21 cellular contexts compared by ENCODE assay signal in the genomic region with DNA sequence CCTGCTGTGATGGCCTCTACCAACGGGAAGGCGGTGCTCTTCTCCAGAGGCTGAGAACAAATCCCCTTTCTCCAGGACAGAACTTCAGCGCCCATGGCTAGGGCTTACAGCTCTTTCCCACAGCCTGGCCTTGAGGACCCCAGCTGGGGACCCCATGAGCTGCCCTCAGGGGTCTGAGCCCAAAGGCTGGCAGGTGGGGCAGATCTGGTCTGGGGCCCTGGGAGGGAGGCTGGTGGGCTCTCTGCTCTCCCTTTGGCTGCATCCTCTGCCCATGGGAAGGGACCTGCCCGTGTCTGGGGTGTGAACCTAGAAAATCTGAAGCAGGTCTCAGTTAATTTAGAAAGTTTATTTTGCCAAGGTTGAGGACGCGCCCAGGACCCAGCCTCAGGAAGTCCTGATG.
"Had no signal": no experiment of that assay in that cellular context is flagged by ENCODE, and none has a peak within 500 bp of the region (broad histone marks: within the 10 kb centered on the region; RNA-seq: fewer than 3 reads in every experiment).

No MANE protein-coding gene starts in this region.

- H3K9me3 Mint-ChIP-seq: immature natural killer cell; naive thymus-derived CD8-positive, alpha-beta T cell; nephron progenitor cell; stimulated activated naive B cell treated with anti-CD40 and anti-IgM and Interleukin-4, amounts not matched to agents 10 μg/mL and 1 μg/mL and 100 μg/mL, for 72 hours; stimulated activated naive CD8-positive, alpha-beta T cell treated with anti-CD3 and anti-CD28 coated beads, Interleukin-15, Interleukin-2, amounts not matched to agents 100 ng/mL and 50 ng/mL, for 24 hours had no signal

- DNase-seq: cerebellar nuclear complex; effector CD4-positive, alpha-beta T cell; hypothalamus; immature natural killer cell; islet precursor cell; mammary epithelial cell; nephron progenitor cell; right cardiac atrium; stimulated activated CD4-positive, alpha-beta T cell treated with anti-CD3 and anti-CD28 coated beads, Interleukin-15, amount 100 ng/mL, for 24 hours; stimulated activated CD4-positive, alpha-beta T cell treated with anti-CD3 and anti-CD28 coated beads, Interleukin-2, amount 100 ng/mL, for 48 hours; stimulated activated naive B cell treated with anti-CD40 and anti-IgM and Interleukin-4, amounts not matched to agents 10 μg/mL and 1 μg/mL and 100 μg/mL, for 72 hours; uterus had no signal

- H2AFZ ChIP-seq: parathyroid adenoma had no signal

- H3K4me3 Mint-ChIP-seq: immature natural killer cell; naive thymus-derived CD8-positive, alpha-beta T cell; nephron progenitor cell; stimulated activated naive B cell treated with anti-CD40 and anti-IgM and Interleukin-4, amounts not matched to agents 10 μg/mL and 1 μg/mL and 100 μg/mL, for 72 hours; stimulated activated naive CD8-positive, alpha-beta T cell treated with anti-CD3 and anti-CD28 coated beads, Interleukin-15, Interleukin-2, amounts not matched to agents 100 ng/mL and 50 ng/mL, for 24 hours had no signal

- H3K36me3 Mint-ChIP-seq: immature natural killer cell; naive thymus-derived CD8-positive, alpha-beta T cell; stimulated activated naive B cell treated with anti-CD40 and anti-IgM and Interleukin-4, amounts not matched to agents 10 μg/mL and 1 μg/mL and 100 μg/mL, for 72 hours had no signal

- H3K4me3 ChIP-seq: dorsolateral prefrontal cortex, prostate gland, skin epidermis, thoracic aorta, tibial nerve, upper lobe of left lung, uterus had no signal

- H3K36me3 ChIP-seq: prostate gland, thoracic aorta, tibial nerve, upper lobe of left lung, uterus had no signal

- H3K4me1 ChIP-seq: parathyroid adenoma, prostate gland, tibial nerve, upper lobe of left lung, uterus had no signal

- H3K27me3 ChIP-seq: dorsolateral prefrontal cortex, upper lobe of left lung, uterus had no signal

- H3K4me1 Mint-ChIP-seq: immature natural killer cell; naive thymus-derived CD8-positive, alpha-beta T cell; stimulated activated naive B cell treated with anti-CD40 and anti-IgM and Interleukin-4, amounts not matched to agents 10 μg/mL and 1 μg/mL and 100 μg/mL, for 72 hours had no signal

- H3K27ac Mint-ChIP-seq: immature natural killer cell; nephron progenitor cell; stimulated activated naive B cell treated with anti-CD40 and anti-IgM and Interleukin-4, amounts not matched to agents 10 μg/mL and 1 μg/mL and 100 μg/mL, for 72 hours; stimulated activated naive CD8-positive, alpha-beta T cell treated with anti-CD3 and anti-CD28 coated beads, Interleukin-15, Interleukin-2, amounts not matched to agents 100 ng/mL and 50 ng/mL, for 24 hours had no signal

- H3K27ac ChIP-seq: parathyroid adenoma, prostate gland, skin epidermis, thoracic aorta, tibial nerve, upper lobe of left lung, uterus had no signal

- H3K27me3 Mint-ChIP-seq: stimulated activated naive B cell treated with anti-CD40 and anti-IgM and Interleukin-4, amounts not matched to agents 10 μg/mL and 1 μg/mL and 100 μg/mL, for 72 hours; stimulated activated naive CD8-positive, alpha-beta T cell treated with anti-CD3 and anti-CD28 coated beads, Interleukin-15, Interleukin-2, amounts not matched to agents 100 ng/mL and 50 ng/mL, for 24 hours had no signal

- ATAC-seq: naive thymus-derived CD8-positive, alpha-beta T cell; right cardiac atrium; stimulated activated naive B cell treated with anti-CD40 and anti-IgM and Interleukin-4, amounts not matched to agents 10 μg/mL and 1 μg/mL and 100 μg/mL, for 72 hours had no signal

- H3K9ac ChIP-seq: parathyroid adenoma had no signal

- H3K9me3 ChIP-seq: prostate gland, thoracic aorta, tibial nerve, upper lobe of left lung, uterus had no signal
